In the genomic region with DNA sequence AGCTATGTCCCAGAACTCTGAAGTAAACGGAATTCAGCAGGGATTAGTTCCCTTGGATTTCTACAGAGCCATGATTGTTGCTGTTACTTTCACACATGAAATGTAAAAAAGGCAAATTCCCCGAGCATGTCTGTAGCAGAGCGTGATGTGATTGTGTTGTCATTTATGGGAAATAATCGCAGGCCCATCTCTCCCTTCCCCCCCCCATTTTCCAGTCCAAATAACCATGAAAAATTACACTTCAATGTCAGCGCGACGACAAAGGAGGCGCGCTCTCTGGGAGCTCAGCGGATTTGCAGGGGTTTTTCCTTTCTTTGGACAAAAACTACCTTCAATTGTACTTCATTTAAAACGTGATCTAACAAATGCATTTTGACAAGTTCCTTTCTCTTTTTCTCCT, we compare ENCODE assay signal across 20 cellular contexts.
"Had no signal": no experiment of that assay in that cellular context is flagged by ENCODE, and none has a peak within 500 bp of the region (broad histone marks: within the 10 kb centered on the region; RNA-seq: fewer than 3 reads in every experiment).

No MANE protein-coding gene starts in this region.

- H3K4me3 ChIP-seq: cardiac muscle cell, hepatocyte, lung, testis, tibial nerve had no signal

- H3K9me3 ChIP-seq: testis, tibial nerve had no signal

- H3K4me3 Mint-ChIP-seq: naive B cell; stimulated activated effector memory CD8-positive, alpha-beta T cell treated with anti-CD3 and anti-CD28 coated beads, Interleukin-12 subunit alpha, Interleukin-12 subunit beta, amount 100 ng/mL, for 72 hours had no signal

- H3K9me3 Mint-ChIP-seq: naive B cell; stimulated activated effector memory CD8-positive, alpha-beta T cell treated with anti-CD3 and anti-CD28 coated beads, Interleukin-12 subunit alpha, Interleukin-12 subunit beta, amount 100 ng/mL, for 72 hours had no signal

- H3K27ac Mint-ChIP-seq: stimulated activated effector memory CD8-positive, alpha-beta T cell treated with anti-CD3 and anti-CD28 coated beads, Interleukin-12 subunit alpha, Interleukin-12 subunit beta, amount 100 ng/mL, for 72 hours had no signal

- H3K36me3 Mint-ChIP-seq: stimulated activated effector memory CD8-positive, alpha-beta T cell treated with anti-CD3 and anti-CD28 coated beads, Interleukin-12 subunit alpha, Interleukin-12 subunit beta, amount 100 ng/mL, for 72 hours had no signal

- H3K4me2 ChIP-seq: hepatocyte had no signal

- DNase-seq: dermis blood vessel endothelial cell; foreskin melanocyte; head of caudate nucleus; kidney; left cardiac atrium; left ventricle myocardium superior; mesenchymal stem cell; naive B cell; posterior cingulate gyrus; right cardiac atrium; small intestine; stimulated activated CD4-positive, alpha-beta T cell treated with anti-CD3 and anti-CD28 coated beads, Interleukin-2, amount 100 ng/mL, for 48 hours; stimulated activated CD8-positive, alpha-beta memory T cell treated with anti-CD3 and anti-CD28 coated beads, Interleukin-4, amount 100 ng/mL, for 48 hours; stimulated activated naive CD8-positive, alpha-beta T cell treated with anti-CD3 and anti-CD28 coated beads, Interleukin-15, Interleukin-2, amounts not matched to agents 100 U/mL and 50 U/mL, for 24 hours; testis had no signal

- H3K27me3 ChIP-seq: cardiac muscle cell, hepatocyte, testis, tibial nerve had no signal

- H2AFZ ChIP-seq: hepatocyte had no signal

- H3K36me3 ChIP-seq: cardiac muscle cell, tibial nerve had no signal

- H3K27ac ChIP-seq: hepatocyte, testis, tibial nerve had no signal

- ATAC-seq: left cardiac atrium; left ventricle myocardium superior; right cardiac atrium; stimulated activated effector memory CD8-positive, alpha-beta T cell treated with anti-CD3 and anti-CD28 coated beads, Interleukin-12 subunit alpha, Interleukin-12 subunit beta, amount 100 ng/mL, for 72 hours; stimulated activated naive CD8-positive, alpha-beta T cell treated with anti-CD3 and anti-CD28 coated beads, Interleukin-15, Interleukin-2, amounts not matched to agents 100 U/mL and 50 U/mL, for 24 hours had no signal
